23 cellular contexts compared by ENCODE assay signal in genomic region chr12:97805086-97805485, GRCh38.
DNase-seq lines count a peak whose midpoint lies in the region; ATAC-seq and TF ChIP-seq lines count a peak whose summit lies in the region.
"Had no signal": no experiment of that assay in that cellular context is flagged by ENCODE, and none has a peak within 500 bp of the region (broad histone marks: within the 10 kb centered on the region; RNA-seq: fewer than 3 reads in every experiment).

No MANE protein-coding gene starts in this region.

- H2BK20ac ChIP-seq in H9 (ENCODE audit: low read depth, low read length, poor library complexity, severe bottlenecking), result no peak overlapping the region

- H3K4me3 Mint-ChIP-seq in H9, result no peak overlapping the region
- H3K4me3 Mint-ChIP-seq in activated CD4-positive, alpha-beta T cell treated with anti-CD3 and anti-CD28 coated beads, Interleukin-2, amount 10 ng/mL, durations not matched to agents 24 days and 14 days, result no peak overlapping the region

- H3K27me3 Mint-ChIP-seq in H9 (ENCODE audit: low read depth), result peaks cover 1% of the 10 kb centered on the region; the same call in 1 of the 2 replicates
- H3K27me3 Mint-ChIP-seq in activated CD4-positive, alpha-beta T cell treated with anti-CD3 and anti-CD28 coated beads, Interleukin-2, amount 10 ng/mL, durations not matched to agents 24 days and 14 days, result no peaks in the 10 kb centered on the region

- no peaks in the 10 kb centered on the region; a peak in 2 of 5 replicates for H3K9me3 Mint-ChIP-seq in H9
- H3K9me3 Mint-ChIP-seq in activated CD4-positive, alpha-beta T cell treated with anti-CD3 and anti-CD28 coated beads, Interleukin-2, amount 10 ng/mL, durations not matched to agents 24 days and 14 days, result no peaks in the 10 kb centered on the region

- H4K91ac ChIP-seq in H9 (ENCODE audit: insufficient read length, low read depth, low read length), result no peak overlapping the region

- H3K9ac ChIP-seq in H9 (ENCODE audit: extremely low read depth, insufficient read length, low read length), result peak overlapping the region; percentile 17
- H3K9ac ChIP-seq: KMS-11, SK-N-SH had no signal

- H3K4ac ChIP-seq in H9 (ENCODE audit: low read depth, low read length), result no peak overlapping the region

- H2BK15ac ChIP-seq in H9 (ENCODE audit: low read depth, low read length), result no peak overlapping the region

- no peak overlapping the region for H2AK5ac ChIP-seq in H9 (ENCODE audit: insufficient read length, low read length)

- H3K4me1 Mint-ChIP-seq in H9, result peaks cover 15 to 18% of the 10 kb centered on the region in 2 experiments
- H3K4me1 Mint-ChIP-seq in activated CD4-positive, alpha-beta T cell treated with anti-CD3 and anti-CD28 coated beads, Interleukin-2, amount 10 ng/mL, durations not matched to agents 24 days and 14 days, result no peaks in the 10 kb centered on the region

- H2BK120ac ChIP-seq in H9 (ENCODE audit: low read depth, low read length, poor library complexity, severe bottlenecking), result no peak overlapping the region

- no peaks in the 10 kb centered on the region for H4K20me1 ChIP-seq in H9 (ENCODE audit: control insufficient read depth, insufficient read depth, insufficient read length)

- H2BK12ac ChIP-seq in H9 (ENCODE audit: insufficient read length, low read depth, low read length), result no peak overlapping the region

- H3K56ac ChIP-seq in H9 (ENCODE audit: insufficient read length, low read depth, low read length), result no peak overlapping the region

- H4K5ac ChIP-seq in H9 (ENCODE audit: insufficient read length, low read depth, low read length), result no peak overlapping the region

- no peak overlapping the region for H3K4me2 ChIP-seq in H9 (ENCODE audit: insufficient read depth, insufficient read length, low read length)
- H3K4me2 ChIP-seq: A549, KMS-11, PC-9, SK-N-SH had no signal

- H3K36me3 Mint-ChIP-seq in H9 (ENCODE audit: insufficient read depth in 1 of 3, low read depth in 3 of 3), result no peaks in the 10 kb centered on the region
- no peaks in the 10 kb centered on the region for H3K36me3 Mint-ChIP-seq in activated CD4-positive, alpha-beta T cell treated with anti-CD3 and anti-CD28 coated beads, Interleukin-2, amount 10 ng/mL, durations not matched to agents 24 days and 14 days (ENCODE audit: low read depth)

- TF ChIP-seq CTCF in H9 (conservative IDR thresholded peaks at IDR 0.05), result no peak

- DNase-seq in H9 (no peak), NCI-H526 (lab: John Stamatoyannopoulos, UW) (peak; percentile 91 to 95), head of caudate nucleus (peak in 22 of 42 donors; percentile 1 to 42 (median 14)), posterior cingulate gyrus (peak in 8 of 10 donors; percentile 8 to 82 (median 26))
- no peak for DNase-seq in activated CD4-positive, alpha-beta T cell treated with anti-CD3 and anti-CD28 coated beads, Interleukin-2, amount 10 ng/mL, durations not matched to agents 24 days and 14 days
- DNase-seq: BE2C, DMS79, HCEC 1CT, IMR-90, NCI-H1105 treated with DMSO at 0.1 percent for 48 hours, NCI-H187, NCI-H2171, NCI-H345, NCI-H524, PC-9, RPMI8226, SHP77 treated with DMSO at 0.1 percent for 48 hours, SK-N-SH had no signal

- H3T11ph ChIP-seq in H9 (ENCODE audit: low read length), result no peak overlapping the region

- no peak overlapping the region for H3K18ac ChIP-seq in H9 (ENCODE audit: insufficient read length, low read depth, low read length)

- no peaks in the 10 kb centered on the region for H3K27me3 ChIP-seq in H9 (ENCODE audit: insufficient read depth, low read length)
- H3K27me3 ChIP-seq: BE2C had no signal

- no peaks in the 10 kb centered on the region for H3K9me3 ChIP-seq in H9 (ENCODE audit: control insufficient read depth, low read depth, low read length)
- H3K9me3 ChIP-seq: A549, BE2C, SK-N-SH had no signal

- no peak overlapping the region for H2BK5ac ChIP-seq in H9 (ENCODE audit: insufficient read length, low read length)

- ATAC-seq in GM21367 (IDR thresholded peaks at IDR 0.05; ENCODE audit: unreplicated experiment) (no peak), HG02852 (IDR thresholded peaks at IDR 0.05; ENCODE audit: unreplicated experiment) (no peak), HG03469 (IDR thresholded peaks at IDR 0.05; ENCODE audit: unreplicated experiment) (no peak)
- ATAC-seq: A549 had no signal

- no peaks in the 10 kb centered on the region for H3K23me2 ChIP-seq in H9 (ENCODE audit: insufficient read length, low read depth, low read length, poor library complexity, severe bottlenecking)

- no CpG with 5 or more reads among the region's 10 CpGs for WGBS in H9 (ENCODE audit: extremely low coverage, insufficient read length, low lambda C conversion rate)

- H3K79me2 ChIP-seq in H9 (ENCODE audit: insufficient read depth, low read length), result no peaks in the 10 kb centered on the region

- no peak overlapping the region for H4K8ac ChIP-seq in H9 (replicated peaks; ENCODE audit: insufficient read length, low read depth, low read length)

- no peak overlapping the region for H3K27ac Mint-ChIP-seq in H9
- no peak overlapping the region for H3K27ac Mint-ChIP-seq in activated CD4-positive, alpha-beta T cell treated with anti-CD3 and anti-CD28 coated beads, Interleukin-2, amount 10 ng/mL, durations not matched to agents 24 days and 14 days

- no peak overlapping the region for H3K23ac ChIP-seq in H9 (ENCODE audit: insufficient read length, low read depth, low read length)

- no peak overlapping the region for H3K14ac ChIP-seq in H9 (ENCODE audit: insufficient read depth, low read length)

- intact Hi-C loops in head of caudate nucleus (cut with DNase I) (no loop called here), posterior cingulate gyrus (cut with DNase I) (no loop called here)
- intact Hi-C loops in activated CD4-positive, alpha-beta T cell treated with anti-CD3 and anti-CD28 coated beads, Interleukin-2, amount 10 ng/mL, durations not matched to agents 24 days and 14 days (cut with micrococcal nuclease), result no loop called here

- H3K79me1 ChIP-seq in H9 (ENCODE audit: insufficient read depth, low read depth, low read length, poor library complexity, severe bottlenecking), result no peaks in the 10 kb centered on the region

- H3K4me1 ChIP-seq in H9 (ENCODE audit: insufficient read depth, low read length), result peaks cover 6% of the 10 kb centered on the region; the same call in 1 of the 2 replicates
- H3K4me1 ChIP-seq: A549, BE2C had no signal

- H2AFZ ChIP-seq in H9 (ENCODE audit: low read length), result peak overlapping the region; percentile 66
- H2AFZ ChIP-seq: PC-9 had no signal

- H3K27ac ChIP-seq in H9 (ENCODE audit: insufficient read length, low read depth, low read length), result no peak overlapping the region
- H3K27ac ChIP-seq: A549, KMS-11, PC-9 had no signal

Comparison
In these comparisons a context has a peak if more than half of its experiments do, and no peak if none do; other contexts are left out.
1. DNase-seq: peak in NCI-H526 (2 of 2), head of caudate nucleus (22 of 42) and posterior cingulate gyrus (8 of 10); none in H9 (single experiment) and activated CD4-positive, alpha-beta T cell treated with anti-CD3 and anti-CD28 coated beads, Interleukin-2, amount 10 ng/mL, durations not matched to agents 24 days and 14 days (single experiment).